10 cellular contexts compared by ENCODE assay signal in genomic region chr17:82350182-82351030, GRCh38.
A peak's percentile ranks its signal among the peaks of the same experiment; 100 is the strongest.
DNase-seq lines count a peak whose midpoint lies in the region.
"Had no signal": no experiment of that assay in that cellular context is flagged by ENCODE, and none has a peak within 500 bp of the region (broad histone marks: within the 10 kb centered on the region; RNA-seq: fewer than 3 reads in every experiment).

No MANE protein-coding gene starts in this region.

- DNase-seq in NCI-H82 (lab: John Stamatoyannopoulos, UW) (peak; percentile 50), NCI-H82 treated with DMSO at 0.1 percent for 48 hours (lab: John Stamatoyannopoulos, UW; ENCODE audit: unreplicated experiment) (no peak), MV-4-11 (lab: John Stamatoyannopoulos, UW) (peak; percentile 78), GM19238 (ENCODE audit: insufficient read length, low spot score) (no peak), DMS53 treated with DMSO at 0.1 percent for 48 hours (lab: John Stamatoyannopoulos, UW; ENCODE audit: unreplicated experiment) (no peak), foreskin melanocyte (no peak)
- DNase-seq in activated T-cell treated with anti-CD3 and anti-CD28 coated beads, Interleukin-2, amount 50 U/mL, for 1 hour, result peak; percentile 48
- DNase-seq in stimulated activated CD4-positive, alpha-beta T cell treated with anti-CD3 and anti-CD28 coated beads, Interleukin-4, amount 100 ng/mL, for 24 hours, result peak; percentile 54
- DNase-seq: mesenchymal stem cell; NK-92 treated with Interleukin-12 subunit alpha and Interleukin-12 subunit beta, amount 100 ng/mL, for 24 hours had no signal

Comparison
In these comparisons a context has a peak if more than half of its experiments do, and no peak if none do; other contexts are left out.
1. DNase-seq: peak in NCI-H82 (single experiment), MV-4-11 (single experiment), activated T-cell treated with anti-CD3 and anti-CD28 coated beads, Interleukin-2, amount 50 U/mL, for 1 hour (single experiment) and stimulated activated CD4-positive, alpha-beta T cell treated with anti-CD3 and anti-CD28 coated beads, Interleukin-4, amount 100 ng/mL, for 24 hours (single experiment); none in NCI-H82 treated with DMSO at 0.1 percent for 48 hours (single experiment), GM19238 (single experiment), DMS53 treated with DMSO at 0.1 percent for 48 hours (single experiment) and foreskin melanocyte (single experiment).